In the genomic region with DNA sequence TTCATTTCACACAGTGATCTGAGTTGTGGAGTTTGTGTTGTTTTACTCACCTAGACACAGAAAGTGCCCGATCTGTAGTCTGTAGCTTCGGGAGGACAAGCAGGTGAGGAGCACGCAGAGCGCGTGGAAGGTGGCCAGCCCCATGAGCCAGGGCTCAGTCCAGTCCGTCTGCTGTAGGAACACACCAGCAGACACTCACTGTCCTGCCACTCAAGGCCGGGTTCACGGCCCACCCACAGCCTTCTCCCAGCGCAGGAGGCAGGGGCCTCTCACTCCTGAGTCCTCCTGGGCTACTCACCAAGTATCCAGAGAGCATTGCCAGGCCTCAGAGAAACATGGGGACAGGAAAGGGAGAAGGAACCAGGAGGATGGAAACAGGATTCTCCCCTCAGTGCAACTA, we compare ENCODE assay signal across 1 cellular context.
TF ChIP-seq lines count a peak whose summit lies in the region.

No MANE protein-coding gene starts in this region.

TF ChIP-seq in HepG2, 621 proteins besides CTCF, POLR2A, EP300 and RAD21 (continued from another document):
- TF ChIP-seq NRL (CRISPR knock-in tag; IDR thresholded peaks at IDR 0.05; ENCODE audit: borderline replicate concordance) (peak; percentile 53; the same call in 1 of the 2 replicates), ZNF615 (CRISPR knock-in tag; IDR thresholded peaks at IDR 0.05; ENCODE audit: borderline replicate concordance) (no peak), ZBTB38 (CRISPR knock-in tag; IDR thresholded peaks at IDR 0.05) (peak; percentile 72), ZNF263 (CRISPR knock-in tag; IDR thresholded peaks at IDR 0.05) (peak; percentile 19; the same call in 1 of the 2 replicates)
TF ChIP-seq in HepG2: peak in this region for 3.
